8 cellular contexts compared by ENCODE assay signal in the genomic region with DNA sequence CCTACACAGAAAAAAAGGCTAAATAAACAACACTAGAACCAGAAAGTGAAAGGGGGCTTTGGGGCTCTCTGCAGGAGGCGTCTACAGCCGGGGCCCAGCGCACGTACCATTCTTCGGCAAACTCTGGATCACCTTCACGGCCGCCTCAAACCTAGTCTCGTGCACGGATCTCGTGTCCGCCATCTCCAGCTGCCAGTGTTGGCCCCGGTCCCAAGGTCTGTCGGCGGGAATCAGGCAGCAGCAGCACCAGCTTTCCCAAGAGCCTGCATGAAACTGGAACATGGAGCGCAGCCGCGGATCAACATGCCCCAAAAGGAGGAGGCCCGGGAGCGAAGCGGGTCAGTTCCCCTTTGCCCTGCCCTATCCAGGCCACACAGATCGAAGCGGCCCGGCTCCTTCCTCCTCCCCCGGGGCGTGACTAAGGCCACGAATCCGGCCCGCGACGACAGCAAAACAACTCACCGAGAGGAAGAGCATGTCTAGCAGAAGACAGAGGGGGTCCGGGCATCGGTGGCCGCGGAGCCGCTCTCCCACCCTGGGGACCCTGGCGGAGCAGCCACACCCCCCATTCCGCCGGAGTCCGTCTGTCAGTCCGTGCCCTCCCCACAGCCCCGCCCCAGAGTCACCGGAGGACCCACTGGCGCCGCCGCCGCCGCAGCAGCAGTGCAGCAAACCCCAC. TPM values are rescaled to one million over a fixed set of nuclear protein-coding genes. Genes with fewer than 3 reads are reported as not detected.
DNase-seq lines count a peak whose midpoint lies in the region; ATAC-seq and TF ChIP-seq lines count a peak whose summit lies in the region.

A gene with protein sequence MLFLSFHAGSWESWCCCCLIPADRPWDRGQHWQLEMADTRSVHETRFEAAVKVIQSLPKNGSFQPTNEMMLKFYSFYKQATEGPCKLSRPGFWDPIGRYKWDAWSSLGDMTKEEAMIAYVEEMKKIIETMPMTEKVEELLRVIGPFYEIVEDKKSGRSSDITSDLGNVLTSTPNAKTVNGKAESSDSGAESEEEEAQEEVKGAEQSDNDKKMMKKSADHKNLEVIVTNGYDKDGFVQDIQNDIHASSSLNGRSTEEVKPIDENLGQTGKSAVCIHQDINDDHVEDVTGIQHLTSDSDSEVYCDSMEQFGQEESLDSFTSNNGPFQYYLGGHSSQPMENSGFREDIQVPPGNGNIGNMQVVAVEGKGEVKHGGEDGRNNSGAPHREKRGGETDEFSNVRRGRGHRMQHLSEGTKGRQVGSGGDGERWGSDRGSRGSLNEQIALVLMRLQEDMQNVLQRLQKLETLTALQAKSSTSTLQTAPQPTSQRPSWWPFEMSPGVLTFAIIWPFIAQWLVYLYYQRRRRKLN (minus strand): TSS at position 586 of the 679 bp plus-strand sequence. CDS start 109 bp downstream, at position 477.

- H3K27me3 Mint-ChIP-seq in activated CD4-positive, alpha-beta memory T cell treated with anti-CD3 and anti-CD28 coated beads, Interleukin-2, amount 10 ng/mL, durations not matched to agents 7 days and 5 days, result no peaks in the 10 kb centered on the region

- H3K27me3 ChIP-seq in BLaER1 treated with 17β-estradiol and CSF1 and Interleukin-3, amounts not matched to agents 10 nM and 100 nM, result no peaks in the 10 kb centered on the region
- H3K27me3 ChIP-seq in duodenal mucosa (ENCODE audit: control insufficient read depth in 1 of 2, insufficient read depth in 2 of 2, low read length in 2 of 2) (no peaks in the 10 kb centered on the region), right lobe of liver (no peaks in the 10 kb centered on the region)

- H3K9me3 ChIP-seq in BLaER1 treated with 17β-estradiol and CSF1 and Interleukin-3, amounts not matched to agents 10 nM and 100 nM (replicated peaks in 1 of 11), result no peaks in the 10 kb centered on the region
- H3K9me3 ChIP-seq in duodenal mucosa (ENCODE audit: control insufficient read depth in 1 of 2, low read length in 2 of 2), result no peaks in the 10 kb centered on the region
- no peaks in the 10 kb centered on the region for H3K9me3 ChIP-seq in right lobe of liver

- peaks cover 29 to 39% (median 32%) of the 10 kb centered on the region in 10 experiments for H3K4me1 ChIP-seq in BLaER1 treated with 17β-estradiol and CSF1 and Interleukin-3, amounts not matched to agents 10 nM and 100 nM
- H3K4me1 ChIP-seq in duodenal mucosa (ENCODE audit: control insufficient read depth in 1 of 2, insufficient read depth in 2 of 2, low read length in 2 of 2) (peaks cover 14 to 26% of the 10 kb centered on the region in 2 donors), right lobe of liver (peaks cover 0 to 25% (median 8%) of the 10 kb centered on the region in 4 donors)

- H4K20me1 ChIP-seq in BLaER1 treated with 17β-estradiol and CSF1 and Interleukin-3, amounts not matched to agents 10 nM and 100 nM, result peaks cover 0 to 6% (median 0%) of the 10 kb centered on the region in 11 experiments; a peak in 3 of 22 replicates

- peak; percentile 84 for TF ChIP-seq POLR2A in right lobe of liver (IDR thresholded peaks at IDR 0.05)

- peaks cover 15% of the 10 kb centered on the region for H3K36me3 Mint-ChIP-seq in activated CD4-positive, alpha-beta memory T cell treated with anti-CD3 and anti-CD28 coated beads, Interleukin-2, amount 10 ng/mL, durations not matched to agents 7 days and 5 days (ENCODE audit: low read depth)

- intact Hi-C loops in right lobe of liver (cut with DNase I), result no loop called here

- CTCF ChIA-PET in activated CD4-positive, alpha-beta memory T cell treated with anti-CD3 and anti-CD28 coated beads, Interleukin-2, amount 10 ng/mL, durations not matched to agents 7 days and 5 days (lab: Charles Lee), result interaction anchor here (1.4 to 2.3 kb wide), 2 partner anchors 16 to 19 kb away, joined by 6 to 16 read pairs; no protein-coding TSS in a partner anchor

- POLR2A ChIA-PET in activated CD4-positive, alpha-beta memory T cell treated with anti-CD3 and anti-CD28 coated beads, Interleukin-2, amount 10 ng/mL, durations not matched to agents 7 days and 5 days (lab: Charles Lee), result interaction anchor here (0.6 to 3.0 kb wide), 16 partner anchors 10 to 544 kb away, joined by 3 to 46 read pairs (median 4); a partner anchor contains a TSS

- peaks cover 0 to 4% (median 0%) of the 10 kb centered on the region in 11 experiments; a peak in 1 of 22 replicates for H3K36me3 ChIP-seq in BLaER1 treated with 17β-estradiol and CSF1 and Interleukin-3, amounts not matched to agents 10 nM and 100 nM
- H3K36me3 ChIP-seq in duodenal mucosa (ENCODE audit: control insufficient read depth in 1 of 2, insufficient read depth in 2 of 2, low read length in 2 of 2) (no peaks in the 10 kb centered on the region), right lobe of liver (no peaks in the 10 kb centered on the region)

- TF ChIP-seq CTCF in right lobe of liver (IDR thresholded peaks at IDR 0.05), result peak in 1 of 4 donors; percentile 10

- peak within 1 kb of the TSS; percentile 98 for H3K27ac Mint-ChIP-seq in activated CD4-positive, alpha-beta memory T cell treated with anti-CD3 and anti-CD28 coated beads, Interleukin-2, amount 10 ng/mL, durations not matched to agents 7 days and 5 days

- H3K9ac ChIP-seq in BLaER1 treated with 17β-estradiol and CSF1 and Interleukin-3, amounts not matched to agents 10 nM and 100 nM, result peak within 1 kb of the TSS; percentile 81 to 95 (median 89)
- H3K9ac ChIP-seq in duodenal mucosa (ENCODE audit: low read depth in 1 of 2, low read length in 2 of 2), result peak within 1 kb of the TSS; percentile 87 to 95

- ATAC-seq in HG03439 (IDR thresholded peaks at IDR 0.05; ENCODE audit: unreplicated experiment), result peak; percentile 46
- ATAC-seq in right lobe of liver, result peak; percentile 65 to 84 (median 76)

- DNase-seq in GM19238 (ENCODE audit: insufficient read length, low spot score) (peak; percentile 55), NCI-H748 treated with DMSO at 0.1 percent for 48 hours (lab: John Stamatoyannopoulos, UW) (peak; percentile 24), right lobe of liver (peak; percentile 93 to 97 (median 97))
- peak; percentile 77 for DNase-seq in activated CD4-positive, alpha-beta memory T cell treated with anti-CD3 and anti-CD28 coated beads, Interleukin-2, amount 10 ng/mL, durations not matched to agents 7 days and 5 days
- peak; percentile 63 to 73 for DNase-seq in stimulated activated CD4-positive, alpha-beta T cell treated with anti-CD3 and anti-CD28 coated beads, Interleukin-4, amount 100 ng/mL, for 48 hours (ENCODE audit: low read depth in 2 of 2)

- peak within 1 kb of the TSS; percentile 89 for H3K4me3 Mint-ChIP-seq in activated CD4-positive, alpha-beta memory T cell treated with anti-CD3 and anti-CD28 coated beads, Interleukin-2, amount 10 ng/mL, durations not matched to agents 7 days and 5 days

- peak within 1 kb of the TSS; percentile 90 to 98 (median 95) for H3K27ac ChIP-seq in BLaER1 treated with 17β-estradiol and CSF1 and Interleukin-3, amounts not matched to agents 10 nM and 100 nM
- H3K27ac ChIP-seq in duodenal mucosa (ENCODE audit: low read depth, low read length) (peak within 1 kb of the TSS; percentile 94), right lobe of liver (peak within 1 kb of the TSS; percentile 89 to 96 (median 92))

- 0% methylated on average over 12 of the region's 48 CpGs for WGBS in right lobe of liver (ENCODE audit: insufficient coverage, low coverage, low lambda C conversion rate, missing lambda C conversion rate)

- peak within 1 kb of the TSS; percentile 81 to 99 (median 95) for H3K4me2 ChIP-seq in BLaER1 treated with 17β-estradiol and CSF1 and Interleukin-3, amounts not matched to agents 10 nM and 100 nM

- H3K9me3 Mint-ChIP-seq in activated CD4-positive, alpha-beta memory T cell treated with anti-CD3 and anti-CD28 coated beads, Interleukin-2, amount 10 ng/mL, durations not matched to agents 7 days and 5 days, result no peaks in the 10 kb centered on the region

- H3K4me1 Mint-ChIP-seq in activated CD4-positive, alpha-beta memory T cell treated with anti-CD3 and anti-CD28 coated beads, Interleukin-2, amount 10 ng/mL, durations not matched to agents 7 days and 5 days, result peaks cover 34% of the 10 kb centered on the region

- peak within 1 kb of the TSS; percentile 68 to 89 (median 80) for H3K4me3 ChIP-seq in BLaER1 treated with 17β-estradiol and CSF1 and Interleukin-3, amounts not matched to agents 10 nM and 100 nM
- peak within 1 kb of the TSS; percentile 67 to 88 for H3K4me3 ChIP-seq in duodenal mucosa (ENCODE audit: low read depth in 1 of 2, low read length in 2 of 2)
- H3K4me3 ChIP-seq in right lobe of liver, result peak within 1 kb of the TSS; percentile 61 to 85 (median 83)

RNA-seq across cellular contexts. Expression of the gene that starts here (rescaled TPM):
- total RNA-seq in activated CD4-positive, alpha-beta memory T cell treated with anti-CD3 and anti-CD28 coated beads, Interleukin-2, amount 10 ng/mL, durations not matched to agents 7 days and 5 days, result 10 to 100 TPM; 23.7 to 25.2 TPM
- total RNA-seq in right lobe of liver, result 10 to 100 TPM; 23.1 to 45.9 (median 32.0) TPM

Comparison
In these comparisons a context has a peak if more than half of its experiments do, and no peak if none do; other contexts are left out.
1. Peak in every context shown above with its lines: DNase-seq, ATAC-seq, H3K4me3 ChIP-seq and H3K27ac ChIP-seq.
2. DNase-seq: peak in every context shown above with its lines; median percentile 97 in right lobe of liver; 77 in activated CD4-positive, alpha-beta memory T cell treated with anti-CD3 and anti-CD28 coated beads, Interleukin-2, amount 10 ng/mL, durations not matched to agents 7 days and 5 days; 68 in stimulated activated CD4-positive, alpha-beta T cell treated with anti-CD3 and anti-CD28 coated beads, Interleukin-4, amount 100 ng/mL, for 48 hours; 55 in GM19238; 24 in NCI-H748 treated with DMSO at 0.1 percent for 48 hours.